13 cellular contexts compared by ENCODE assay signal in genomic region chr3:134797080-134797801, GRCh38. TPM values are rescaled to one million over a fixed set of nuclear protein-coding genes. Genes with fewer than 3 reads are reported as not detected.
DNase-seq lines count a peak whose midpoint lies in the region; ATAC-seq and TF ChIP-seq lines count a peak whose summit lies in the region.
"Had no signal": no experiment of that assay in that cellular context is flagged by ENCODE, and none has a peak within 500 bp of the region (broad histone marks: within the 10 kb centered on the region; RNA-seq: fewer than 3 reads in every experiment).

No MANE protein-coding gene starts in this region.

- 5 to 8% methylated on average over 23 to 25 of the region's 32 CpGs for WGBS in tibial nerve, 2 donors

- no peaks in the 10 kb centered on the region for H3K36me3 Mint-ChIP-seq in activated naive CD8-positive, alpha-beta T cell
- no peaks in the 10 kb centered on the region for H3K36me3 Mint-ChIP-seq in activated naive CD8-positive, alpha-beta T cell treated with anti-CD3 and anti-CD28 coated beads, Interleukin-2, amount 50 U/mL, for 24 hours (ENCODE audit: low read depth)
- no peaks in the 10 kb centered on the region for H3K36me3 Mint-ChIP-seq in chondrocyte (ENCODE audit: low read depth)
- H3K36me3 Mint-ChIP-seq in mesothelial cell of epicardium, result no peaks in the 10 kb centered on the region
- H3K36me3 Mint-ChIP-seq: naive B cell had no signal

- TF ChIP-seq CTCF in chondrocyte (IDR thresholded peaks at IDR 0.05) (no peak), mesothelial cell of epicardium (IDR thresholded peaks at IDR 0.05; ENCODE audit: unreplicated experiment) (no peak), tibial nerve (IDR thresholded peaks at IDR 0.05) (no peak)

- no peaks in the 10 kb centered on the region for H3K36me3 ChIP-seq in tibial nerve

- no peak for DNase-seq in activated naive CD8-positive, alpha-beta T cell treated with anti-CD3 and anti-CD28 coated beads, Interleukin-2, amount 50 U/mL, for 24 hours
- DNase-seq in chondrocyte (ENCODE audit: low spot score), result no peak
- no peak for DNase-seq in mesothelial cell of epicardium (ENCODE audit: low spot score in 2 of 2, unreplicated experiment in 2 of 2)
- DNase-seq in tibial nerve (ENCODE audit: low spot score in 2 of 2), result no peak
- DNase-seq in KBM-7, result no peak
- DNase-seq: GOT3, naive B cell had no signal

- no peak for TF ChIP-seq POLR2A in tibial nerve (IDR thresholded peaks at IDR 0.05)

- peaks cover 0 to 29% (median 16%) of the 10 kb centered on the region in 4 donors for H3K4me1 ChIP-seq in tibial nerve

- H3K4me3 Mint-ChIP-seq in activated naive CD8-positive, alpha-beta T cell, result peak overlapping the region; percentile 43
- no peak overlapping the region for H3K4me3 Mint-ChIP-seq in activated naive CD8-positive, alpha-beta T cell treated with anti-CD3 and anti-CD28 coated beads, Interleukin-2, amount 50 U/mL, for 24 hours
- H3K4me3 Mint-ChIP-seq in chondrocyte (ENCODE audit: unreplicated experiment) (peak overlapping the region; percentile 96), mesothelial cell of epicardium (peak overlapping the region; percentile 80)

- no peaks in the 10 kb centered on the region for H3K9me3 ChIP-seq in tibial nerve

- H3K27ac ChIP-seq in tibial nerve, result no peak overlapping the region
- H3K27ac ChIP-seq: C4-2B, epithelial cell of prostate, HL-60 had no signal

- in situ Hi-C loops in KBM-7 (cut with MboI; ENCODE audit: low pct_unique_long_range_greater_than_20kb, low sequenced_read_pairs), result no loop called here

- peaks cover 19% of the 10 kb centered on the region for H3K27me3 Mint-ChIP-seq in activated naive CD8-positive, alpha-beta T cell
- peaks cover 39% of the 10 kb centered on the region for H3K27me3 Mint-ChIP-seq in activated naive CD8-positive, alpha-beta T cell treated with anti-CD3 and anti-CD28 coated beads, Interleukin-2, amount 50 U/mL, for 24 hours
- peaks cover 30% of the 10 kb centered on the region for H3K27me3 Mint-ChIP-seq in chondrocyte (ENCODE audit: low read depth)
- peaks cover 98% of the 10 kb centered on the region for H3K27me3 Mint-ChIP-seq in mesothelial cell of epicardium (ENCODE audit: low read depth)

- peaks cover 0 to 32% of the 10 kb centered on the region in 2 donors for H3K27me3 ChIP-seq in tibial nerve

- no peaks in the 10 kb centered on the region for H3K9me3 Mint-ChIP-seq in activated naive CD8-positive, alpha-beta T cell (ENCODE audit: low read depth)
- H3K9me3 Mint-ChIP-seq in activated naive CD8-positive, alpha-beta T cell treated with anti-CD3 and anti-CD28 coated beads, Interleukin-2, amount 50 U/mL, for 24 hours, result no peaks in the 10 kb centered on the region
- H3K9me3 Mint-ChIP-seq in chondrocyte (ENCODE audit: low read depth), result no peaks in the 10 kb centered on the region
- no peaks in the 10 kb centered on the region for H3K9me3 Mint-ChIP-seq in mesothelial cell of epicardium

- H3K4me1 Mint-ChIP-seq in activated naive CD8-positive, alpha-beta T cell (ENCODE audit: low read depth), result peaks cover 11% of the 10 kb centered on the region
- peaks cover 3% of the 10 kb centered on the region for H3K4me1 Mint-ChIP-seq in activated naive CD8-positive, alpha-beta T cell treated with anti-CD3 and anti-CD28 coated beads, Interleukin-2, amount 50 U/mL, for 24 hours
- H3K4me1 Mint-ChIP-seq in chondrocyte (ENCODE audit: low read depth) (peaks cover 20% of the 10 kb centered on the region), mesothelial cell of epicardium (peaks cover 7% of the 10 kb centered on the region)

- peak overlapping the region; percentile 33 to 60 (median 36) for H3K4me3 ChIP-seq in tibial nerve

- no peak for ATAC-seq in activated naive CD8-positive, alpha-beta T cell treated with anti-CD3 and anti-CD28 coated beads, Interleukin-2, amount 50 U/mL, for 24 hours
- ATAC-seq in HG03354 (IDR thresholded peaks at IDR 0.05; ENCODE audit: poor library complexity, severe bottlenecking, unreplicated experiment), result no peak
- no peak for ATAC-seq in GM18870 (IDR thresholded peaks at IDR 0.05; ENCODE audit: unreplicated experiment)

- no peak for TF ChIP-seq EP300 in tibial nerve (IDR thresholded peaks at IDR 0.05)

- H3K27ac Mint-ChIP-seq in activated naive CD8-positive, alpha-beta T cell, result no peak overlapping the region
- no peak overlapping the region for H3K27ac Mint-ChIP-seq in activated naive CD8-positive, alpha-beta T cell treated with anti-CD3 and anti-CD28 coated beads, Interleukin-2, amount 50 U/mL, for 24 hours
- peak overlapping the region; percentile 37 for H3K27ac Mint-ChIP-seq in chondrocyte (ENCODE audit: unreplicated experiment)
- H3K27ac Mint-ChIP-seq in mesothelial cell of epicardium, result no peak overlapping the region
- H3K27ac Mint-ChIP-seq: naive B cell had no signal

RNA-seq across cellular contexts. Expression of gene EPHB1, which starts 2.2 kb away (rescaled TPM):
- total RNA-seq in chondrocyte (1.0 to 1.7 TPM (median 1.6 TPM) in 3 replicates), mesothelial cell of epicardium (1.2 to 1.7 TPM (median 1.3 TPM) in 3 replicates), tibial nerve (1 to 10 TPM in 3 of 4 donors, under 1 TPM in 1; 0.30 to 5.3 (median 2.6) TPM)
